Comparison of ENCODE assay signal across 8 cellular contexts in the genomic region with DNA sequence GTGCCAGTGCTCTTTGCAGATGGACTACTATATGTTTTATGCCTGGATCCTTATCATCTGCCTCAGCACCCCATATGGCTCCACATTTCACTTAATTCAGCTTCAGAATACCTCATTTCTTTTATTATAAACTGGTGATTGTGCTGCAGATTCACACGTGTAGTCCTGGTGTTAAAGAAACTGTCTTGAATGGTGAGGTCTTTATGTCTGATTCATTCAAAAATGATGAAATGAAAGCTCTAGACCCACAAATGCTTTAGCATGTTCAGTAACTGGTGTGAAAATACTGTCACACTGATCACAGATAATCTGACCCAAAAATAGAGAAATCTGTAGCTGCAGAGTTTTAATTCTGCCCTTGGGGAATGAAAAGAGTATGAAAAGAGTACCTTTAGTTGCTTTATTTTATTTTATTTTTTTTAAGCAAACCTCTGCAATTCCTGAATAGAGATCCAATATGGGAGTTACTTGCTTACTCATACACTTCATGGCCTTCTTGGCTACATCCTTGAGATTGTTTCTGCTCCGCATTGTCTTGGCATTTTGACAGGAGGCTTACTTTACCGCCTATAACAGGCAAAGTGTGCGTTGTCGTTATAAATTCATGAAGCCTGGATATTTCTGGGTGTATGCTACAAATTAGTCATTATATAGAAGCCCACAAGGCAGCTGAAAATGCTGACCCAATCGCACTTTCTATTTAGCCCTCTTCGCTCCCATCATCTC. TPM values are rescaled to one million over a fixed set of nuclear protein-coding genes. Genes with fewer than 3 reads are reported as not detected.
DNase-seq lines count a peak whose midpoint lies in the region; ATAC-seq, FAIRE-seq and TF ChIP-seq lines count a peak whose summit lies in the region.

No MANE protein-coding gene starts in this region.

- no peak for TF ChIP-seq CTCF in heart left ventricle (IDR thresholded peaks at IDR 0.05)
- no peak for TF ChIP-seq CTCF in right atrium auricular region (IDR thresholded peaks at IDR 0.05)
- no peak for TF ChIP-seq CTCF in keratinocyte (optimal IDR thresholded peaks at IDR 0.05 in 1 of 3, IDR thresholded peaks at IDR 0.05 in 1 of 3, conservative IDR thresholded peaks at IDR 0.05 in 1 of 3; ENCODE audit: extremely low read depth in 1 of 3, insufficient read depth in 2 of 3, low read length in 3 of 3)
- TF ChIP-seq CTCF in suprapubic skin (IDR thresholded peaks at IDR 0.05) = no peak

- no peak for DNase-seq in heart left ventricle
- no peak for DNase-seq in right atrium auricular region (ENCODE audit: low spot score)
- peak; percentile 89 for DNase-seq in amniotic epithelial cell (ENCODE audit: low read depth)
- DNase-seq in keratinocyte (ENCODE audit: low read depth, low spot score) = no peak
- no peak for DNase-seq in suprapubic skin (ENCODE audit: low spot score in 2 of 2)
- DNase-seq in NCI-H1417 treated with DMSO at 0.1 percent for 48 hours (lab: John Stamatoyannopoulos, UW) = no peak

- ATAC-seq in heart left ventricle (no peak), GM19452 (IDR thresholded peaks at IDR 0.05; ENCODE audit: unreplicated experiment) (no peak), HG03378 (IDR thresholded peaks at IDR 0.05; ENCODE audit: unreplicated experiment) (no peak)

- no peak overlapping the region for H2AFZ ChIP-seq in keratinocyte (ENCODE audit: control insufficient read depth, low read length)

- H3K4me3 ChIP-seq in heart left ventricle (peak overlapping the region in 9 of 12 donors; percentile 80 to 94 (median 86)), right atrium auricular region (no peak overlapping the region), keratinocyte (ENCODE audit: control insufficient read depth in 2 of 3, extremely low read depth in 1 of 3, insufficient read depth in 2 of 3, low read depth in 1 of 3, low read length in 3 of 3) (peak overlapping the region; percentile 83 to 98 (median 88)), suprapubic skin (peak overlapping the region; percentile 98)

- no peak for TF ChIP-seq EP300 in suprapubic skin (IDR thresholded peaks at IDR 0.05)

- H3K27ac ChIP-seq in heart left ventricle = peak overlapping the region in 1 of 12 donors; percentile 13
- no peak overlapping the region for H3K27ac ChIP-seq in right atrium auricular region
- H3K27ac ChIP-seq in keratinocyte (ENCODE audit: control insufficient read depth, insufficient read depth, low read length) = peak overlapping the region; percentile 86
- peak overlapping the region; percentile 20 for H3K27ac ChIP-seq in suprapubic skin

- intact Hi-C loops in heart left ventricle (cut with DNase I) = loop anchor here in 3 of 10 donors (5.0 to 10.0 kb wide), 4 partner anchors 169 to 1594 kb away; partner anchors contain the start of gene RIOK2 (in 1 of the 3)

- H3K4me1 ChIP-seq in heart left ventricle (peaks cover 3 to 66% (median 40%) of the 10 kb centered on the region in 12 donors), right atrium auricular region (peaks cover 0 to 46% of the 10 kb centered on the region in 2 donors), keratinocyte (ENCODE audit: control insufficient read depth, extremely low read depth, insufficient read depth, low read length) (peaks cover 41% of the 10 kb centered on the region), suprapubic skin (peaks cover 70% of the 10 kb centered on the region)

- no peak for TF ChIP-seq POLR2A in heart left ventricle (IDR thresholded peaks at IDR 0.05)
- no peak for TF ChIP-seq POLR2A in suprapubic skin (IDR thresholded peaks at IDR 0.05)

- no peak for FAIRE-seq in keratinocyte (lab: Jason Lieb, UNC)

- WGBS in heart left ventricle, 4 donors = 62 to 74% (median 69%) methylated on average over 7 of the region's 7 CpGs
- WGBS in suprapubic skin = 32% methylated on average over 7 of the region's 7 CpGs

- H3K36me3 ChIP-seq in heart left ventricle (peaks cover 0 to 17% (median 6%) of the 10 kb centered on the region in 9 donors), right atrium auricular region (peaks cover 6% of the 10 kb centered on the region), keratinocyte (ENCODE audit: control insufficient read depth in 2 of 2, extremely low read depth in 1 of 2, insufficient read depth in 2 of 2, low read length in 2 of 2) (peaks cover 2 to 6% of the 10 kb centered on the region in 2 experiments), suprapubic skin (peaks cover 5% of the 10 kb centered on the region)

- no peaks in the 10 kb centered on the region for H3K9me3 ChIP-seq in heart left ventricle
- no peaks in the 10 kb centered on the region for H3K9me3 ChIP-seq in right atrium auricular region
- H3K9me3 ChIP-seq in keratinocyte (ENCODE audit: control insufficient read depth, low read depth, low read length) = no peaks in the 10 kb centered on the region
- H3K9me3 ChIP-seq in suprapubic skin = no peaks in the 10 kb centered on the region

- H3K9ac ChIP-seq in keratinocyte (ENCODE audit: control insufficient read depth, extremely low read depth, insufficient read depth, low read length) = peak overlapping the region; percentile 85

- peaks cover 15% of the 10 kb centered on the region for H4K20me1 ChIP-seq in keratinocyte (ENCODE audit: control insufficient read depth, extremely low read depth, insufficient read depth, low read length)

- peak overlapping the region; percentile 99 for H3K4me2 ChIP-seq in keratinocyte (ENCODE audit: control insufficient read depth, extremely low read depth, insufficient read depth, low read depth, low read length)

- peaks cover 75% of the 10 kb centered on the region for H3K79me2 ChIP-seq in keratinocyte (ENCODE audit: control insufficient read depth, insufficient read depth, low read length)

- peaks cover 0 to 40% (median 0%) of the 10 kb centered on the region in 9 donors for H3K27me3 ChIP-seq in heart left ventricle
- H3K27me3 ChIP-seq in right atrium auricular region = no peaks in the 10 kb centered on the region
- H3K27me3 ChIP-seq in keratinocyte (ENCODE audit: control insufficient read depth, extremely low read depth, insufficient read depth, low read length) = no peaks in the 10 kb centered on the region
- no peaks in the 10 kb centered on the region for H3K27me3 ChIP-seq in suprapubic skin

- dilution Hi-C loops in keratinocyte (cut with MboI; ENCODE audit: extremely low pct_ligation_motif_present, low sequenced_read_pairs) = no loop called here

- no peaks in the 10 kb centered on the region for H3K9me1 ChIP-seq in keratinocyte (ENCODE audit: control insufficient read depth, extremely low read depth, insufficient read depth, low read length)

RNA-seq across cellular contexts. Expression of gene RGMB, which starts 2.7 kb away (rescaled TPM):
- total RNA-seq in heart left ventricle (10 to 100 TPM; 11.0 to 42.2 (median 17.0) TPM), right atrium auricular region (10 to 100 TPM; 18.2 to 25.4 TPM), suprapubic skin (10 to 100 TPM; 47.7 to 73.2 (median 70.8) TPM)
- polyA plus RNA-seq in heart left ventricle (1 to 10 TPM; 2.0 to 9.3 TPM), keratinocyte (8.5 to 28.7 TPM (median 16.3 TPM) in 3 replicates)
- 5.3 TPM for polyA plus RNA-seq in keratinocyte (2011; ENCODE audit: low read depth)
- 10.9 and 13.1 TPM in 2 replicates for polyA plus RNA-seq in keratinocyte (2011; cell fraction: cytosol; rRNA removed)
- 28.1 and 30.9 TPM in 2 replicates for polyA plus RNA-seq in keratinocyte (2011; cell fraction: nucleus; rRNA removed)
- polyA plus RNA-seq in keratinocyte (2012; ENCODE audit: low replicate concordance) = 5.1 and 20.0 TPM in 2 replicates
- 15.6 to 76.9 TPM (median 23.9 TPM) in 3 replicates for polyA minus RNA-seq in keratinocyte
- 24.0 TPM for polyA minus RNA-seq in keratinocyte (2011; cell fraction: cytosol; rRNA and poly(A)+ RNA removed)
- polyA minus RNA-seq in keratinocyte (2011; cell fraction: nucleus; rRNA and poly(A)+ RNA removed) = 24.3 and 33.9 TPM in 2 replicates

Comparison
In these comparisons a context has a peak if more than half of its experiments do, and no peak if none do; other contexts are left out.
1. H3K4me3 ChIP-seq: peak in heart left ventricle (9 of 12), keratinocyte (3 of 3) and suprapubic skin (single experiment); none in right atrium auricular region (0 of 2).
2. H3K27ac ChIP-seq: peak in keratinocyte (single experiment) and suprapubic skin (single experiment); none in right atrium auricular region (0 of 2).